9 cellular contexts compared by ENCODE assay signal in the genomic region with DNA sequence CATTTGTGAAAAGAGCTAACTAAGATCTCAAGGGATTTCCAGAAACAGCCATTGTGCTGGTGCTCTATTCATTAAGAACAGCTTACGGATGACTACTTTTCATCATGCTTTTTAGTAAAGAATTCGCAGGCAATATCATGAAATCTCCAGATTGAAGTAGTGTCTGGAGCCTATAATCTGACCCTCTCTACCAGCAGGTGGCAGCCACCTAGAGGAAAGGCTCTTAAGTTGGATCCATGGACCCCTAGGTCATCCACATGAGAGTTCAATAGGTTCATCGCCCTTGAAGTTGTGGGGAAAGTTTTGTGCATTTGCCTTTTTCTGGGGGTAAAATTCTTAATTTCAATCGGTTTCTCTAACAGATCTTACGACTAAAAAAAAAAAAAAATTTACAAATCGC.
DNase-seq lines count a peak whose midpoint lies in the region; ATAC-seq, FAIRE-seq and TF ChIP-seq lines count a peak whose summit lies in the region.
"Had no signal": no experiment of that assay in that cellular context is flagged by ENCODE, and none has a peak within 500 bp of the region (broad histone marks: within the 10 kb centered on the region; RNA-seq: fewer than 3 reads in every experiment).

No MANE protein-coding gene starts in this region.

- no peak for TF ChIP-seq RAD21 in SK-N-SH (IDR thresholded peaks at IDR 0.05; ENCODE audit: low read length)
- TF ChIP-seq RAD21 in K562 (CRISPR knock-in tag; conservative IDR thresholded peaks at IDR 0.05 in 1 of 2, IDR thresholded peaks at IDR 0.05 in 1 of 2), result peak; percentile 11 to 27; a peak in 2 of 4 replicates

- DNase-seq in SK-N-SH (no peak), LoVo (ENCODE audit: low spot score) (peak; percentile 16), K562 (ENCODE audit: extremely low read depth in 1 of 4, low spot score in 3 of 4) (peak; percentile 28 to 43 (median 32)), osteocyte (ENCODE audit: extremely low spot score, unreplicated experiment) (no peak), NCI-H146 (lab: John Stamatoyannopoulos, UW) (no peak), C1 segment of cervical spinal cord (lab: John Stamatoyannopoulos, UW) (no peak)
- DNase-seq: CD4-positive, alpha-beta memory T cell had no signal

- no peak overlapping the region for H3K4me3 Mint-ChIP-seq in osteocyte (ENCODE audit: unreplicated experiment)

- intact Hi-C loops in K562 (cut with micrococcal nuclease), result no loop called here

- no peak overlapping the region for H3K4me2 ChIP-seq in SK-N-SH
- H3K4me2 ChIP-seq in K562 (ENCODE audit: insufficient read depth, low read length), result no peak overlapping the region

- POLR2A ChIA-PET in SK-N-SH (lab: Yijun Ruan, JAX), result no interaction called here
- POLR2A ChIA-PET in K562 (lab: Yijun Ruan, JAX), result interaction anchor here (1.3 kb wide), 1 partner anchor 10 kb away, joined by 4 read pairs; no protein-coding TSS in a partner anchor

- H2AFZ ChIP-seq in SK-N-SH (ENCODE audit: low read depth), result no peak overlapping the region
- no peak overlapping the region for H2AFZ ChIP-seq in K562 (ENCODE audit: low read depth, low read length)

- H3K9me3 ChIP-seq in SK-N-SH, result no peaks in the 10 kb centered on the region
- no peaks in the 10 kb centered on the region for H3K9me3 ChIP-seq in K562 (replicated peaks; ENCODE audit: control insufficient read depth, insufficient read depth, low read depth, low read length)

- H3K36me3 ChIP-seq in SK-N-SH (replicated peaks in 1 of 2; ENCODE audit: control insufficient read depth in 1 of 2, insufficient read depth in 2 of 2, low read length in 1 of 2) (no peaks in the 10 kb centered on the region), K562 (ENCODE audit: control insufficient read depth, insufficient read depth, low read length) (no peaks in the 10 kb centered on the region)

- H3K27ac Mint-ChIP-seq in osteocyte (ENCODE audit: unreplicated experiment), result no peak overlapping the region
- H3K27ac Mint-ChIP-seq: CD4-positive, alpha-beta memory T cell had no signal

- H3K79me2 ChIP-seq in SK-N-SH (ENCODE audit: insufficient read depth) (no peaks in the 10 kb centered on the region), K562 (ENCODE audit: control insufficient read depth, insufficient read depth, low read length) (no peaks in the 10 kb centered on the region)

- in situ Hi-C loops in K562 (cut with MboI), result no loop called here

- H4K20me1 ChIP-seq in SK-N-SH (ENCODE audit: insufficient read depth), result no peaks in the 10 kb centered on the region
- H4K20me1 ChIP-seq in K562 (replicated peaks; ENCODE audit: control insufficient read depth, insufficient read depth, low read length), result no peaks in the 10 kb centered on the region; the same call in 1 of the 2 replicates

- WGBS in SK-N-SH (ENCODE audit: low lambda C conversion rate), result 71% methylated on average over 6 of the region's 6 CpGs
- 5% methylated on average over 6 of the region's 6 CpGs for WGBS in K562 (ENCODE audit: insufficient coverage, low coverage, missing lambda C conversion rate)

- H3F3A ChIP-seq in SK-N-SH (replicated peaks; ENCODE audit: insufficient read depth), result peaks cover 4% of the 10 kb centered on the region

- TF ChIP-seq POLR2A in K562 (conservative IDR thresholded peaks at IDR 0.05), result no peak

- no peak overlapping the region; a peak in 1 of 4 replicates for H3K4me3 ChIP-seq in SK-N-SH (ENCODE audit: low read depth in 2 of 2, low read length in 1 of 2)
- no peak overlapping the region for H3K4me3 ChIP-seq in K562

- H3K9ac ChIP-seq in SK-N-SH, result no peak overlapping the region
- no peak overlapping the region for H3K9ac ChIP-seq in K562 (ENCODE audit: insufficient read depth in 1 of 2, low read depth in 2 of 2, low read length in 2 of 2)

- no peaks in the 10 kb centered on the region for H3K9me1 ChIP-seq in K562 (ENCODE audit: control insufficient read depth, insufficient read depth, low read length)

- BruUV-seq in K562 (replicated peaks; lab: Mats Ljungman, UMichigan), result no TSS peak

- TF ChIP-seq CTCF in SK-N-SH (IDR thresholded peaks at IDR 0.05), result peak; percentile 40
- peak; percentile 44 to 59 (median 57) for TF ChIP-seq CTCF in K562 (IDR thresholded peaks at IDR 0.05 in 2 of 3, conservative IDR thresholded peaks at IDR 0.05 in 1 of 3; ENCODE audit: insufficient read depth in 2 of 3, low read depth in 1 of 3, low read length in 3 of 3)
- peak; percentile 19 for TF ChIP-seq CTCF in osteocyte (IDR thresholded peaks at IDR 0.05)

- no peaks in the 10 kb centered on the region for H3K27me3 Mint-ChIP-seq in osteocyte (ENCODE audit: unreplicated experiment)

- TF ChIP-seq EP300 in SK-N-SH (IDR thresholded peaks at IDR 0.05; ENCODE audit: borderline replicate concordance in 1 of 2, low read depth in 1 of 2, low read length in 1 of 2) (no peak), K562 (IDR thresholded peaks at IDR 0.05; ENCODE audit: low read length) (no peak)

- H3K9me3 Mint-ChIP-seq in osteocyte (ENCODE audit: unreplicated experiment), result no peaks in the 10 kb centered on the region

- H3K4me1 ChIP-seq in SK-N-SH (ENCODE audit: control insufficient read depth in 1 of 2, insufficient read depth in 2 of 2, low read depth in 1 of 2, low read length in 1 of 2), result peaks cover 0 to 13% of the 10 kb centered on the region in 2 experiments; a peak in 1 of 4 replicates
- peaks cover 0 to 13% of the 10 kb centered on the region in 2 experiments; a peak in 2 of 5 replicates for H3K4me1 ChIP-seq in K562 (replicated peaks in 1 of 2; ENCODE audit: control insufficient read depth in 2 of 2, insufficient read depth in 2 of 2, low read length in 2 of 2)

- FAIRE-seq in K562 (lab: Jason Lieb, UNC), result no peak

- peaks cover 33% of the 10 kb centered on the region for H3K4me1 Mint-ChIP-seq in osteocyte (ENCODE audit: unreplicated experiment)

- CTCF ChIA-PET in SK-N-SH (lab: Yijun Ruan, JAX), result interaction anchor here (0.7 to 9.4 kb wide), 8 partner anchors 8 to 423 kb away, joined by 3 to 123 read pairs (median 4); no protein-coding TSS in a partner anchor
- CTCF ChIA-PET in K562 (lab: Yijun Ruan, JAX; ENCODE audit: low intra/inter-chr PET ratio), result interaction anchor here (0.6 kb wide), 2 partner anchors 182 to 803 kb away, joined by 3 to 4 read pairs; no protein-coding TSS in a partner anchor

- H3K36me3 Mint-ChIP-seq in osteocyte (ENCODE audit: unreplicated experiment), result peaks cover 9% of the 10 kb centered on the region
- H3K36me3 Mint-ChIP-seq: CD4-positive, alpha-beta memory T cell had no signal

- H3K27me3 ChIP-seq in SK-N-SH (ENCODE audit: insufficient read depth), result peaks cover 10% of the 10 kb centered on the region; the same call in 1 of the 2 replicates
- H3K27me3 ChIP-seq in K562 (ENCODE audit: control insufficient read depth in 2 of 2, insufficient read depth in 2 of 2, low read length in 2 of 2), result peaks cover 11 to 41% of the 10 kb centered on the region in 2 experiments; a peak in 4 of 5 replicates

- no peaks in the 10 kb centered on the region for H3K9me2 ChIP-seq in SK-N-SH

- ATAC-seq in SK-N-SH treated with all-trans-retinoic acid at 6 μM for 48 hours (no peak), K562 (peak; percentile 42; the same call in 1 of the 3 replicates), HG03135 (IDR thresholded peaks at IDR 0.05; ENCODE audit: unreplicated experiment) (no peak)

- no peak overlapping the region for H3K27ac ChIP-seq in SK-N-SH (ENCODE audit: low read depth in 2 of 2, low read length in 1 of 2)
- H3K27ac ChIP-seq in K562 (ENCODE audit: extremely low read depth, low read depth, low read length), result no peak overlapping the region

TF ChIP-seq in SK-N-SH, 30 proteins besides CTCF, POLR2A, EP300 and RAD21 (continues in another document):
- no peak for TF ChIP-seq IRF3 (IDR thresholded peaks at IDR 0.05; ENCODE audit: low read depth, low read length)

TF ChIP-seq in SK-N-SH treated with all-trans-retinoic acid at 6 μM for 48 hours, 23 proteins besides CTCF, POLR2A, EP300 and RAD21 (continues in another document):
- no peak for TF ChIP-seq CSRNP3 (CRISPR knock-in tag; IDR thresholded peaks at IDR 0.05)
- TF ChIP-seq PPARA (CRISPR knock-in tag; IDR thresholded peaks at IDR 0.05; ENCODE audit: borderline replicate concordance), result no peak
- no peak for TF ChIP-seq ZNF8 (CRISPR knock-in tag; IDR thresholded peaks at IDR 0.05)

TF ChIP-seq in K562, 482 proteins besides CTCF, POLR2A, EP300 and RAD21:
- TF ChIP-seq, protein P1, sequence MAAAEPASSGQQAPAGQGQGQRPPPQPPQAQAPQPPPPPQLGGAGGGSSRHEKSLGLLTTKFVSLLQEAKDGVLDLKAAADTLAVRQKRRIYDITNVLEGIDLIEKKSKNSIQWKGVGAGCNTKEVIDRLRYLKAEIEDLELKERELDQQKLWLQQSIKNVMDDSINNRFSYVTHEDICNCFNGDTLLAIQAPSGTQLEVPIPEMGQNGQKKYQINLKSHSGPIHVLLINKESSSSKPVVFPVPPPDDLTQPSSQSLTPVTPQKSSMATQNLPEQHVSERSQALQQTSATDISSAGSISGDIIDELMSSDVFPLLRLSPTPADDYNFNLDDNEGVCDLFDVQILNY (CRISPR knock-in tag; IDR thresholded peaks at IDR 0.05), result no peak
- TF ChIP-seq CTCFL (IDR thresholded peaks at IDR 0.05; ENCODE audit: borderline replicate concordance, insufficient read depth, low read depth, low read length, poor library complexity, severe bottlenecking) (peak; percentile 25), ATF7 (IDR thresholded peaks at IDR 0.05) (no peak)

Comparison
In these comparisons a context has a peak if more than half of its experiments do, and no peak if none do; other contexts are left out.
1. DNase-seq: peak in LoVo (single experiment) and K562 (4 of 4); none in SK-N-SH (single experiment), osteocyte (single experiment), NCI-H146 (single experiment) and C1 segment of cervical spinal cord (0 of 14).
2. Of the 27 proteins assayed by ChIP-seq in both K562 and SK-N-SH: peak only in K562: RAD21; only in SK-N-SH: none; in both: CTCF; in neither: 25.
3. Peak in every context shown above with its lines, with median percentiles within 50 percentile points of each other: CTCF ChIP-seq.